In genomic region chr20:14142171-14142570, GRCh38 we compare ENCODE assay signal across 8 cellular contexts.
A peak's percentile ranks its signal among the peaks of the same experiment; 100 is the strongest.
DNase-seq lines count a peak whose midpoint lies in the region; ATAC-seq and TF ChIP-seq lines count a peak whose summit lies in the region.

No MANE protein-coding gene starts in this region.

- H3K36me3 Mint-ChIP-seq in Caco-2 (ENCODE audit: insufficient read depth, unreplicated experiment) (no peaks in the 10 kb centered on the region), mesothelial cell of epicardium (no peaks in the 10 kb centered on the region)
- no peaks in the 10 kb centered on the region for H3K36me3 Mint-ChIP-seq in CD8-positive, alpha-beta memory T cell

- POLR2A ChIA-PET in Caco-2 (lab: Charles Lee): interaction anchor here (1.2 kb wide), 1 partner anchor 195 kb away, joined by 9 read pairs; the partner anchor contains the start of gene FLRT3
- POLR2A ChIA-PET in CD8-positive, alpha-beta memory T cell (lab: Charles Lee): no interaction called here

- H3K27me3 ChIP-seq in Caco-2 (replicated peaks; ENCODE audit: control insufficient read depth, insufficient read depth, low read length): no peaks in the 10 kb centered on the region
- H3K27me3 ChIP-seq in endocrine pancreas (ENCODE audit: control insufficient read depth, insufficient read depth, low read length): no peaks in the 10 kb centered on the region
- H3K27me3 ChIP-seq in CD8-positive, alpha-beta memory T cell (ENCODE audit: insufficient read depth, low read length, poor library complexity, severe bottlenecking): no peaks in the 10 kb centered on the region

- TF ChIP-seq CTCF in Caco-2 (IDR thresholded peaks at IDR 0.05; ENCODE audit: insufficient read depth in 1 of 2, low read depth in 1 of 2, low read length in 1 of 2, severe bottlenecking in 1 of 2, unreplicated experiment in 1 of 2) (peak; percentile 77 to 82), mesothelial cell of epicardium (IDR thresholded peaks at IDR 0.05; ENCODE audit: unreplicated experiment) (peak; percentile 42)

- H3K27ac ChIP-seq in CD8-positive, alpha-beta memory T cell (ENCODE audit: low read depth, low read length): no peak overlapping the region

- H3K4me1 Mint-ChIP-seq in Caco-2 (ENCODE audit: low read depth, unreplicated experiment) (no peaks in the 10 kb centered on the region), mesothelial cell of epicardium (peaks cover 21% of the 10 kb centered on the region)
- H3K4me1 Mint-ChIP-seq in CD8-positive, alpha-beta memory T cell: no peaks in the 10 kb centered on the region

- CTCF ChIA-PET in Caco-2 (lab: Charles Lee): interaction anchor here (0.7 to 3.6 kb wide), 6 partner anchors 51 to 1496 kb away, joined by 3 to 21 read pairs (median 7); partner anchors contain the start of gene FLRT3
- CTCF ChIA-PET in CD8-positive, alpha-beta memory T cell (lab: Charles Lee): no interaction called here

- H3K27ac Mint-ChIP-seq in Caco-2 (ENCODE audit: unreplicated experiment) (no peak overlapping the region), mesothelial cell of epicardium (peak overlapping the region; percentile 86)
- H3K27ac Mint-ChIP-seq in CD8-positive, alpha-beta memory T cell: no peak overlapping the region

- peak; percentile 84 to 87 for DNase-seq in Caco-2
- peak; percentile 3 for DNase-seq in HS-5 (ENCODE audit: low read depth)
- peak; percentile 90 for DNase-seq in NCI-H69 (lab: John Stamatoyannopoulos, UW)
- peak; percentile 35 to 61 for DNase-seq in mesothelial cell of epicardium (ENCODE audit: low spot score in 2 of 2, unreplicated experiment in 2 of 2)
- no peak for DNase-seq in effector CD8-positive, alpha-beta T cell (lab: John Stamatoyannopoulos, UW)
- no peak for DNase-seq in CD8-positive, alpha-beta memory T cell

- H3K4me3 Mint-ChIP-seq in Caco-2 (ENCODE audit: unreplicated experiment): peak overlapping the region; percentile 23
- no peak overlapping the region for H3K4me3 Mint-ChIP-seq in mesothelial cell of epicardium
- no peak overlapping the region for H3K4me3 Mint-ChIP-seq in CD8-positive, alpha-beta memory T cell

- H3K4me1 ChIP-seq in Caco-2 (peaks cover 28% of the 10 kb centered on the region), endocrine pancreas (ENCODE audit: control insufficient read depth, insufficient read depth, low read length) (peaks cover 8% of the 10 kb centered on the region)
- H3K4me1 ChIP-seq in CD8-positive, alpha-beta memory T cell (ENCODE audit: insufficient read depth, low read length): no peaks in the 10 kb centered on the region

- H3K9me3 ChIP-seq in Caco-2 (no peaks in the 10 kb centered on the region; the same call in 1 of the 2 replicates), endocrine pancreas (ENCODE audit: control insufficient read depth, low read length) (no peaks in the 10 kb centered on the region)
- H3K9me3 ChIP-seq in CD8-positive, alpha-beta memory T cell (ENCODE audit: low read length): no peaks in the 10 kb centered on the region

- no peaks in the 10 kb centered on the region for H3K9me3 Mint-ChIP-seq in Caco-2 (ENCODE audit: unreplicated experiment)
- no peaks in the 10 kb centered on the region for H3K9me3 Mint-ChIP-seq in mesothelial cell of epicardium
- peaks cover 0 to 18% (median 2%) of the 10 kb centered on the region in 5 donors for H3K9me3 Mint-ChIP-seq in CD8-positive, alpha-beta memory T cell

- H3K9ac ChIP-seq in endocrine pancreas (ENCODE audit: control insufficient read depth, insufficient read depth, low read length): no peak overlapping the region

- intact Hi-C loops in Caco-2 (cut with micrococcal nuclease; ENCODE audit: unreplicated experiment): loop anchor here (1.0 to 5.0 kb wide), 9 partner anchors 52 to 1761 kb away; partner anchors contain the start of gene FLRT3

- H3K27me3 Mint-ChIP-seq in Caco-2 (ENCODE audit: insufficient read depth, unreplicated experiment) (no peaks in the 10 kb centered on the region), mesothelial cell of epicardium (ENCODE audit: low read depth) (no peaks in the 10 kb centered on the region)
- H3K27me3 Mint-ChIP-seq in CD8-positive, alpha-beta memory T cell: no peaks in the 10 kb centered on the region

- H3K4me3 ChIP-seq in Caco-2 (ENCODE audit: low read depth, low read length) (no peak overlapping the region), endocrine pancreas (ENCODE audit: control insufficient read depth, insufficient read depth, low read length) (peak overlapping the region; percentile 61)
- no peak overlapping the region for H3K4me3 ChIP-seq in CD8-positive, alpha-beta memory T cell (ENCODE audit: low read length)

- H3K36me3 ChIP-seq in Caco-2 (ENCODE audit: control insufficient read depth, insufficient read depth, low read length) (no peaks in the 10 kb centered on the region), endocrine pancreas (ENCODE audit: control insufficient read depth, insufficient read depth, low read length) (no peaks in the 10 kb centered on the region)
- no peaks in the 10 kb centered on the region for H3K36me3 ChIP-seq in CD8-positive, alpha-beta memory T cell (ENCODE audit: insufficient read depth, low read length)

- BruUV-seq in Caco-2 (replicated peaks; lab: Mats Ljungman, UMichigan): no TSS peak

- no peak for ATAC-seq in GM18870 (IDR thresholded peaks at IDR 0.05; ENCODE audit: unreplicated experiment)

Comparison
In these comparisons a context has a peak if more than half of its experiments do, and no peak if none do; other contexts are left out.
1. DNase-seq: peak in Caco-2 (2 of 2), HS-5 (single experiment), NCI-H69 (single experiment) and mesothelial cell of epicardium (2 of 2); none in effector CD8-positive, alpha-beta T cell (single experiment) and CD8-positive, alpha-beta memory T cell (0 of 5).